In the genomic region with DNA sequence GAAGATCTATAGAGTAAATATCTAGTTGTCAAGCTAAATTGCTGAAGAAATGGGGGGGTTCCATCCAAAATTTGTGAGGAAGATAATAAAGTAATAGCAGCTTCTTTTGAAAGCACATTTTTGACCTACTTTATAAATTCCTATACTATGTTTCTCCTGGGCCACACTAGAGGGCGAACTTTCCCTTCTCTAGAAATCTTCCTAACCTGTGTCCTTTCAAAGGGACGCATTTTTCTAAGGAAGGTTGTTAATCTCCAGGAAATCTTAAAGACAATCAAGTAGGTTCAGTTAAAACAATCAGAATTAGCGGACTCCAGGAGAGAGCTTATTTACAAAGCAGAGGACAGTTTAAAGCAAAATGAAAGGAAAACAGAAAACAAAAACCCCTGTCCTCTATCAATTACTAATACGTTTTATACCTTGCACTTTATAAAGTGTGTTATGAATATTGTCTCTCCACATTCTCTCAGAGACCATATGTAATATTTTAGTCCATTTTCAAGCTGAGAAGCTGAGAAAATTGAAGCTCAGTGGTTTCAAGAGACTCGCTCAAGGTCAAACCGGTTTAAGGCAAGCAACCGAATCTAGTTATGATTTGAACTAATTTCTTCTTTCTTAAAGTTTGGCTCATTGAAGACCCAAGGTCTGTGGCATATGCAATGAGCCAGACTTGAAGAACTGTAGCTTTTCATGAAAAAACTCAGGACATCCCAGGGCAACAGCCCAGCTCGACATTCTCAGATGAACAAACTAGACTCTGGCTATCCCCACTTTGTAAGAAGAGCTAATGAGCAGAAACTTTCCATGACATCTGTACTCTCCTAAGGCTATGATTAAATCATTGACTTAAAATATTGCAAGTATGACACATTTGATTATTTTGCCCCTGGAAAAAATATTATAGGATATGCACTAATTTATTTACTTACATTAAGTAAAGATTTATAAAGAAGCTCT, we compare ENCODE assay signal across 9 cellular contexts.
DNase-seq lines count a peak whose midpoint lies in the region; ATAC-seq and TF ChIP-seq lines count a peak whose summit lies in the region.
"Had no signal": no experiment of that assay in that cellular context is flagged by ENCODE, and none has a peak within 500 bp of the region (broad histone marks: within the 10 kb centered on the region; RNA-seq: fewer than 3 reads in every experiment).

No MANE protein-coding gene starts in this region.

- H3K27ac ChIP-seq in DND-41 (ENCODE audit: low read length), result no peak overlapping the region
- H3K27ac ChIP-seq in HUES6 (ENCODE audit: low read depth, low read length), result peak overlapping the region; percentile 65; the same call in 1 of the 2 replicates
- no peak overlapping the region for H3K27ac ChIP-seq in PC-3 (ENCODE audit: low read length)
- H3K27ac ChIP-seq in prostate gland, result no peak overlapping the region

- CTCF ChIA-PET in PC-3 (lab: Charles Lee), result interaction anchor here (0.9 to 1.1 kb wide), 3 partner anchors 13 to 25 kb away, joined by 3 to 6 read pairs (median 5); no protein-coding TSS in a partner anchor

- ATAC-seq in DND-41 (ENCODE audit: insufficient read depth, low read depth), result peak; percentile 58; the same call in 2 of the 3 replicates
- ATAC-seq in PC-3, result peak; percentile 73

- WGBS in prostate gland, result 43% methylated on average over 8 of the region's 8 CpGs

- no peaks in the 10 kb centered on the region for H3F3A ChIP-seq in PC-3 (ENCODE audit: low read length, unreplicated experiment)

- H3K9me3 ChIP-seq in DND-41 (ENCODE audit: insufficient read depth, low read length, severe bottlenecking), result no peaks in the 10 kb centered on the region
- peaks cover 15% of the 10 kb centered on the region; the same call in 1 of the 2 replicates for H3K9me3 ChIP-seq in HUES6 (ENCODE audit: control insufficient read depth, insufficient read depth, low read depth, low read length)
- H3K9me3 ChIP-seq in PC-3 (ENCODE audit: low read length), result no peaks in the 10 kb centered on the region
- no peaks in the 10 kb centered on the region for H3K9me3 ChIP-seq in prostate gland

- H3K27me3 ChIP-seq in DND-41 (ENCODE audit: insufficient read depth, low read length, poor library complexity) (peaks cover 7% of the 10 kb centered on the region), HUES6 (ENCODE audit: control insufficient read depth, insufficient read depth, low read length) (peaks cover 6% of the 10 kb centered on the region; the same call in 1 of the 2 replicates), PC-3 (ENCODE audit: low read length) (peaks cover 12% of the 10 kb centered on the region), prostate gland (replicated peaks; ENCODE audit: insufficient read depth) (no peaks in the 10 kb centered on the region)

- H3K9ac ChIP-seq in DND-41 (ENCODE audit: low read depth, low read length), result no peak overlapping the region
- H3K9ac ChIP-seq in HUES6 (ENCODE audit: low read length), result peak overlapping the region; percentile 56
- H3K9ac ChIP-seq in PC-3 (ENCODE audit: low read length), result no peak overlapping the region

- TF ChIP-seq POLR2A in erythroblast (IDR thresholded peaks at IDR 0.05; ENCODE audit: low read length), result no peak
- no peak for TF ChIP-seq POLR2A in prostate gland (IDR thresholded peaks at IDR 0.05)

- H3K4me2 ChIP-seq in DND-41 (ENCODE audit: insufficient read depth, low read length), result no peak overlapping the region
- H3K4me2 ChIP-seq in PC-3 (ENCODE audit: low read length), result no peak overlapping the region

- H2AFZ ChIP-seq in DND-41 (ENCODE audit: low read depth, low read length), result no peak overlapping the region
- no peak overlapping the region for H2AFZ ChIP-seq in PC-3 (ENCODE audit: low read length)

- H3K4me1 ChIP-seq in DND-41 (ENCODE audit: insufficient read depth, low read length) (no peaks in the 10 kb centered on the region), HUES6 (ENCODE audit: control insufficient read depth, insufficient read depth, low read length) (peaks cover 11% of the 10 kb centered on the region), PC-3 (ENCODE audit: insufficient read depth, low read length) (no peaks in the 10 kb centered on the region), prostate gland (replicated peaks) (no peaks in the 10 kb centered on the region)

- no TSS peak for BruUV-seq in PC-3 (replicated peaks; lab: Mats Ljungman, UMichigan)

- TF ChIP-seq CTCF in DND-41 (IDR thresholded peaks at IDR 0.05; ENCODE audit: borderline replicate concordance, extremely low read depth, low read length, poor library complexity, severe bottlenecking) (peak; percentile 70), PC-3 (conservative IDR thresholded peaks at IDR 0.05; ENCODE audit: low read depth, low read length) (peak; percentile 85), prostate gland (IDR thresholded peaks at IDR 0.05) (peak in 2 of 4 experiments; percentile 42 to 48)

- H4K20me1 ChIP-seq in DND-41 (ENCODE audit: insufficient read depth, low read length) (no peaks in the 10 kb centered on the region), PC-3 (ENCODE audit: low read length) (no peaks in the 10 kb centered on the region)

- H3K36me3 ChIP-seq in DND-41 (ENCODE audit: insufficient read depth, low read length) (no peaks in the 10 kb centered on the region), HUES6 (ENCODE audit: control insufficient read depth, insufficient read depth, low read length) (no peaks in the 10 kb centered on the region), PC-3 (ENCODE audit: low read depth, low read length) (no peaks in the 10 kb centered on the region), prostate gland (no peaks in the 10 kb centered on the region)

- intact Hi-C loops in PC-3 (cut with micrococcal nuclease), result loop anchor here (1.0 kb wide), 1 partner anchor 569 kb away; no protein-coding TSS in a partner anchor
- intact Hi-C loops in prostate gland (cut with DNase I), result no loop called here

- POLR2A ChIA-PET in PC-3 (lab: Charles Lee; ENCODE audit: unreplicated experiment), result interaction anchor here (0.5 kb wide), 1 partner anchor 571 kb away, joined by 3 read pairs; no protein-coding TSS in a partner anchor

- no peaks in the 10 kb centered on the region for H3K9me2 ChIP-seq in PC-3 (replicated peaks; ENCODE audit: low read length)

- DNase-seq in DND-41, result no peak
- DNase-seq in PC-3, result peak; percentile 57
- peak; percentile 11 to 42 for DNase-seq in erythroblast (lab: John Stamatoyannopoulos, UW)
- DNase-seq in non-pigmented ciliary epithelial cell (ENCODE audit: low read depth), result peak; percentile 10
- no peak for DNase-seq in prostate gland (ENCODE audit: low spot score)
- DNase-seq in activated T-cell treated with anti-CD3 and anti-CD28 coated beads for 4 hours, result no peak
- no peak for DNase-seq in stimulated activated CD4-positive, alpha-beta T cell treated with anti-CD3 and anti-CD28 coated beads, Interleukin-4, amount 100 ng/mL, for 4 hours
- DNase-seq: activated B cell treated with CpG ODN at 0.5 μM for 24 hours had no signal

- no peak overlapping the region for H3K4me3 ChIP-seq in DND-41 (ENCODE audit: low read depth in 1 of 2, low read length in 2 of 2)
- peak overlapping the region; percentile 37 for H3K4me3 ChIP-seq in HUES6 (ENCODE audit: low read depth, low read length)
- H3K4me3 ChIP-seq in PC-3 (ENCODE audit: low read length), result no peak overlapping the region
- H3K4me3 ChIP-seq in prostate gland, result no peak overlapping the region

- H3K79me2 ChIP-seq in DND-41 (ENCODE audit: insufficient read depth, low read length) (no peaks in the 10 kb centered on the region), PC-3 (ENCODE audit: low read length) (no peaks in the 10 kb centered on the region)

Comparison
In these comparisons a context has a peak if more than half of its experiments do, and no peak if none do; other contexts are left out.
1. DNase-seq: peak in PC-3 (single experiment), erythroblast (2 of 2) and non-pigmented ciliary epithelial cell (single experiment); none in DND-41 (single experiment), prostate gland (single experiment), activated T-cell treated with anti-CD3 and anti-CD28 coated beads for 4 hours (single experiment) and stimulated activated CD4-positive, alpha-beta T cell treated with anti-CD3 and anti-CD28 coated beads, Interleukin-4, amount 100 ng/mL, for 4 hours (0 of 2).